Comparison of ENCODE assay signal across 7 cellular contexts in genomic region chr17:43169561-43170139, GRCh38. TPM values are rescaled to one million over a fixed set of nuclear protein-coding genes. Genes with fewer than 3 reads are reported as not detected.
A peak's percentile ranks its signal among the peaks of the same experiment; 100 is the strongest.
DNase-seq lines count a peak whose midpoint lies in the region; ATAC-seq and TF ChIP-seq lines count a peak whose summit lies in the region.

No MANE protein-coding gene starts in this region.

- under 1% methylated on average over 29 of the region's 29 CpGs for WGBS in HUES64

- H3K4me3 ChIP-seq in HUES64 (ENCODE audit: low read length) (peak overlapping the region; percentile 71), WERI-Rb-1 (ENCODE audit: low read depth, low read length) (peak overlapping the region; percentile 85)

- H3K9me3 ChIP-seq in HUES64 (ENCODE audit: insufficient read depth, low read depth, low read length): no peaks in the 10 kb centered on the region
- no peaks in the 10 kb centered on the region for H3K9me3 ChIP-seq in WERI-Rb-1 (ENCODE audit: severe bottlenecking)

- TF ChIP-seq CTCF in WERI-Rb-1 (IDR thresholded peaks at IDR 0.05; ENCODE audit: low read depth, low read length): no peak

- intact Hi-C loops in posterior vena cava (cut with DNase I): loop anchor here (10.0 kb wide), 2 partner anchors 145 to 155 kb away; partner anchors contain the start of genes RND2 (in 1 of the 2) and VAT1 (in 1 of the 2)

- peak; percentile 14 for ATAC-seq in GM21390 (IDR thresholded peaks at IDR 0.05; ENCODE audit: unreplicated experiment)

- H3K4me1 ChIP-seq in HUES64 (ENCODE audit: insufficient read depth, low read length): peaks cover 7% of the 10 kb centered on the region; the same call in 1 of the 2 replicates

- peak overlapping the region; percentile 66 for H3K9ac ChIP-seq in HUES64 (ENCODE audit: low read depth, low read length)

- no peaks in the 10 kb centered on the region for H3K27me3 ChIP-seq in HUES64 (ENCODE audit: insufficient read depth, low read length)
- H3K27me3 ChIP-seq in WERI-Rb-1 (ENCODE audit: insufficient read depth, low read depth, severe bottlenecking): no peaks in the 10 kb centered on the region

- DNase-seq in GM03348 (ENCODE audit: low spot score) (peak; percentile 12), WERI-Rb-1 (peak; percentile 35), glomerular endothelial cell (ENCODE audit: extremely low read depth, low read depth, low spot score) (peak; percentile 2), posterior vena cava (ENCODE audit: low spot score) (peak; percentile 81), T-helper 9 cell (no peak)

- H3K27ac ChIP-seq in HUES64 (ENCODE audit: low read depth, low read length): peak overlapping the region; percentile 72
- H3K27ac ChIP-seq in WERI-Rb-1: peak overlapping the region; percentile 86

- H3K36me3 ChIP-seq in HUES64 (ENCODE audit: insufficient read depth, low read length) (no peaks in the 10 kb centered on the region; the same call in 1 of the 2 replicates), WERI-Rb-1 (no peaks in the 10 kb centered on the region; the same call in 1 of the 2 replicates)

RNA-seq across cellular contexts. Expression of gene NBR1, which starts 1.4 kb away (rescaled TPM):
- 23.6 TPM for polyA plus RNA-seq in HUES64 (2013, experiment 1 of 2)
- 30.6 TPM for polyA plus RNA-seq in HUES64 (2013, experiment 2 of 2)
- total RNA-seq in glomerular endothelial cell (60.3 and 64.4 TPM in 2 replicates), posterior vena cava (10 to 100 TPM; 64.7 to 69.1 TPM)

RNA-seq across cellular contexts. Expression of gene TMEM106A, which starts 42.0 kb away (rescaled TPM):
- 1.0 TPM for polyA plus RNA-seq in HUES64 (2013, experiment 1 of 2)
- polyA plus RNA-seq in HUES64 (2013, experiment 2 of 2): 1.1 TPM
- total RNA-seq in glomerular endothelial cell (4.7 and 8.4 TPM in 2 replicates), posterior vena cava (10 to 100 TPM; 18.4 to 19.9 TPM)

RNA-seq across cellular contexts. Expression of gene BRCA1, which starts 44.5 kb away (rescaled TPM):
- polyA plus RNA-seq in HUES64 (2013, experiment 1 of 2): 31.9 TPM
- polyA plus RNA-seq in HUES64 (2013, experiment 2 of 2): 32.8 TPM
- total RNA-seq in glomerular endothelial cell: 9.7 and 14.0 TPM in 2 replicates
- total RNA-seq in posterior vena cava: 1 to 10 TPM; 4.6 to 5.9 TPM

RNA-seq across cellular contexts. Expression of gene CCDC200, which starts 58.8 kb away (rescaled TPM):
- not detected for polyA plus RNA-seq in HUES64 (2013, experiment 1 of 2)
- polyA plus RNA-seq in HUES64 (2013, experiment 2 of 2): not detected
- total RNA-seq in glomerular endothelial cell: 1.5 TPM in 1 of 2 replicates, not detected in the other
- not detected for total RNA-seq in posterior vena cava
